18 cellular contexts compared by ENCODE assay signal in genomic region chr1:67893126-67893495, GRCh38. TPM values are rescaled to one million over a fixed set of nuclear protein-coding genes. Genes with fewer than 3 reads are reported as not detected.
A peak's percentile ranks its signal among the peaks of the same experiment; 100 is the strongest.
DNase-seq lines count a peak whose midpoint lies in the region; ATAC-seq and TF ChIP-seq lines count a peak whose summit lies in the region.
"Had no signal": no experiment of that assay in that cellular context is flagged by ENCODE, and none has a peak within 500 bp of the region (broad histone marks: within the 10 kb centered on the region; RNA-seq: fewer than 3 reads in every experiment).

No MANE protein-coding gene starts in this region.

- H3K9ac ChIP-seq in BLaER1 (no peak overlapping the region), H9 (ENCODE audit: extremely low read depth, insufficient read length, low read length) (no peak overlapping the region), iPS-18a (ENCODE audit: low read length) (no peak overlapping the region)

- H3K4ac ChIP-seq in H9 (ENCODE audit: low read depth, low read length): no peak overlapping the region

- H3K4me1 Mint-ChIP-seq in H9: peaks cover 43 to 52% of the 10 kb centered on the region in 2 experiments

- no peak overlapping the region for H3K14ac ChIP-seq in H9 (ENCODE audit: insufficient read depth, low read length)

- H3K9me3 ChIP-seq in BLaER1: peaks cover 6% of the 10 kb centered on the region; the same call in 1 of the 2 replicates
- no peaks in the 10 kb centered on the region for H3K9me3 ChIP-seq in H9 (ENCODE audit: control insufficient read depth, low read depth, low read length)
- H3K9me3 ChIP-seq in SJSA1 (replicated peaks): no peaks in the 10 kb centered on the region
- no peaks in the 10 kb centered on the region for H3K9me3 ChIP-seq in iPS-18a (ENCODE audit: control insufficient read depth, low read depth, low read length)
- H3K9me3 ChIP-seq: HAP-1 had no signal

- H3K79me2 ChIP-seq in H9 (ENCODE audit: insufficient read depth, low read length): no peaks in the 10 kb centered on the region

- H2BK120ac ChIP-seq in H9 (ENCODE audit: low read depth, low read length, poor library complexity, severe bottlenecking): no peak overlapping the region

- H2AK5ac ChIP-seq in H9 (ENCODE audit: insufficient read length, low read length): no peak overlapping the region

- H3K4me3 Mint-ChIP-seq in H9: no peak overlapping the region; a peak in 1 of 5 replicates

- H3K27ac ChIP-seq in BLaER1: no peak overlapping the region
- H3K27ac ChIP-seq in H9 (ENCODE audit: insufficient read length, low read depth, low read length): no peak overlapping the region
- H3K27ac ChIP-seq in SJSA1: peak overlapping the region; percentile 11; the same call in 1 of the 2 replicates
- H3K27ac ChIP-seq in iPS-18a (ENCODE audit: low read length): no peak overlapping the region

- no peak overlapping the region for H4K8ac ChIP-seq in H9 (replicated peaks; ENCODE audit: insufficient read length, low read depth, low read length)

- DNase-seq in H9 (no peak), SJSA1 (ENCODE audit: low read depth in 1 of 2, low spot score in 2 of 2) (no peak), NCI-H226 (no peak), epidermal melanocyte (ENCODE audit: insufficient read length, low spot score) (no peak), NCI-H2227 treated with DMSO at 0.1 percent for 48 hours (lab: John Stamatoyannopoulos, UW) (no peak)
- DNase-seq: C1 segment of cervical spinal cord, DMS79 treated with DMSO at 0.1 percent for 48 hours, KBM-7, NCI-H1048, NCI-H1694 treated with DMSO at 0.1 percent for 48 hours, NCI-H2107, NCI-H774, SHP77 had no signal

- no peak overlapping the region for H2BK20ac ChIP-seq in H9 (ENCODE audit: low read depth, low read length, poor library complexity, severe bottlenecking)

- H3K4me2 ChIP-seq in BLaER1 (peak overlapping the region; percentile 3; the same call in 1 of the 2 replicates), H9 (ENCODE audit: insufficient read depth, insufficient read length, low read length) (no peak overlapping the region)
- H3K4me2 ChIP-seq: A549 had no signal

- H3K4me3 ChIP-seq in BLaER1 (no peak overlapping the region), SJSA1 (no peak overlapping the region), iPS-18a (ENCODE audit: low read length) (peak overlapping the region; percentile 8)
- H3K4me3 ChIP-seq: A549, HAP-1 had no signal

- peak overlapping the region; percentile 5 to 87 (median 79); a peak in 3 of 7 replicates for H3K27ac Mint-ChIP-seq in H9

- H3K4me1 ChIP-seq in BLaER1 (peaks cover 75% of the 10 kb centered on the region), H9 (ENCODE audit: insufficient read depth, low read length) (peaks cover 9% of the 10 kb centered on the region; the same call in 1 of the 2 replicates), SJSA1 (replicated peaks) (peaks cover 63% of the 10 kb centered on the region), iPS-18a (ENCODE audit: control insufficient read depth, low read depth, low read length) (peaks cover 21% of the 10 kb centered on the region)

- no peak overlapping the region for H2BK15ac ChIP-seq in H9 (ENCODE audit: low read depth, low read length)

- no peak overlapping the region for H3K56ac ChIP-seq in H9 (ENCODE audit: insufficient read length, low read depth, low read length)

- no peak overlapping the region for H2BK5ac ChIP-seq in H9 (ENCODE audit: insufficient read length, low read length)

- no peak overlapping the region for H3T11ph ChIP-seq in H9 (ENCODE audit: low read length)

- H3K18ac ChIP-seq in H9 (ENCODE audit: insufficient read length, low read depth, low read length): no peak overlapping the region

- WGBS in H9 (ENCODE audit: extremely low coverage, insufficient read length, low lambda C conversion rate): no CpG with 5 or more reads among the region's 3 CpGs

- H3K23ac ChIP-seq in H9 (ENCODE audit: insufficient read length, low read depth, low read length): no peak overlapping the region

- H3K36me3 ChIP-seq in BLaER1 (no peaks in the 10 kb centered on the region), SJSA1 (no peaks in the 10 kb centered on the region), iPS-18a (ENCODE audit: control insufficient read depth, low read depth, low read length) (no peaks in the 10 kb centered on the region)
- H3K36me3 ChIP-seq: HAP-1 had no signal

- H3K79me1 ChIP-seq in H9 (ENCODE audit: insufficient read depth, low read depth, low read length, poor library complexity, severe bottlenecking): no peaks in the 10 kb centered on the region

- no peaks in the 10 kb centered on the region for H3K23me2 ChIP-seq in H9 (ENCODE audit: insufficient read length, low read depth, low read length, poor library complexity, severe bottlenecking)

- H3K27me3 ChIP-seq in BLaER1: no peaks in the 10 kb centered on the region
- no peaks in the 10 kb centered on the region for H3K27me3 ChIP-seq in H9 (ENCODE audit: insufficient read depth, low read length)
- H3K27me3 ChIP-seq in SJSA1 (replicated peaks): no peaks in the 10 kb centered on the region
- no peaks in the 10 kb centered on the region for H3K27me3 ChIP-seq in iPS-18a (ENCODE audit: control insufficient read depth, insufficient read depth, low read length)

- ATAC-seq in GM19328 (IDR thresholded peaks at IDR 0.05; ENCODE audit: unreplicated experiment): no peak
- ATAC-seq: A549 had no signal

- no peak overlapping the region for H2BK12ac ChIP-seq in H9 (ENCODE audit: insufficient read length, low read depth, low read length)

- no peaks in the 10 kb centered on the region for H3K36me3 Mint-ChIP-seq in H9 (ENCODE audit: insufficient read depth in 1 of 3, low read depth in 3 of 3)

- H3K9me3 Mint-ChIP-seq in H9: no peaks in the 10 kb centered on the region

- no peak for TF ChIP-seq CTCF in H9 (conservative IDR thresholded peaks at IDR 0.05)

- H3K27me3 Mint-ChIP-seq in H9 (ENCODE audit: low read depth): peaks cover 2% of the 10 kb centered on the region; the same call in 1 of the 2 replicates

- no peaks in the 10 kb centered on the region for H4K20me1 ChIP-seq in BLaER1
- H4K20me1 ChIP-seq in H9 (ENCODE audit: control insufficient read depth, insufficient read depth, insufficient read length): no peaks in the 10 kb centered on the region

- no peak overlapping the region for H4K5ac ChIP-seq in H9 (ENCODE audit: insufficient read length, low read depth, low read length)

- H2AFZ ChIP-seq in H9 (ENCODE audit: low read length): no peak overlapping the region

- H4K91ac ChIP-seq in H9 (ENCODE audit: insufficient read length, low read depth, low read length): no peak overlapping the region

RNA-seq across cellular contexts. Expression of gene GNG12, which starts 59.8 kb away (rescaled TPM):
- total RNA-seq in H9 (2021): 14.3 and 14.6 TPM in 2 replicates
- 208 and 330 TPM in 2 replicates for total RNA-seq in SJSA1 (2014; rRNA removed; shearing (Covaris generic))

Comparison
In these comparisons a context has a peak if more than half of its experiments do, and no peak if none do; other contexts are left out.
1. RNA of gene GNG12, which starts 59.8 kb away (total RNA-seq): 208 to 330 TPM in SJSA1; 14.3 to 14.6 TPM in H9; every median in the first group is over 10 times any median in the second.